ENCODE assay signal across 20 cellular contexts in the genomic region with DNA sequence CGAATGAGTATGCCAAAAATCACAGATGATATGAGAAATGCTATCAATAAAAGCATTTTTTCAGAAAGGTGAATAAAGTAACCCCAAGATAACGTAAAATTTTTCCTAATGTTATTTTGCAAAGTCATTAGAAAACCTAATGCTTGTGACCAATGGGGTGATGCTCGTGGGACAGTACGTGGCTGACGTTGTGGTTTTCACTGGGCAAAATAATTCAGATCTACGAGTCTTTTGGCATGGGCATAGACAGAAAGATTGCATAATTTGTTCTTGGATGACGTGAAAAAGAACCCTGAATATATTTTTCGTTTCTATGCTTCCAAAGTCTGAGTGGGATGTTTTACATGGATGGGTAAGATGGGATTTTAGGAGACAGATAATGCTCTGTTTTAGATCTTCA.
A peak's percentile ranks its signal among the peaks of the same experiment; 100 is the strongest.
DNase-seq lines count a peak whose midpoint lies in the region; ATAC-seq and TF ChIP-seq lines count a peak whose summit lies in the region.
"Had no signal": no experiment of that assay in that cellular context is flagged by ENCODE, and none has a peak within 500 bp of the region (broad histone marks: within the 10 kb centered on the region; RNA-seq: fewer than 3 reads in every experiment).

No MANE protein-coding gene starts in this region.

- no peaks in the 10 kb centered on the region for H3K9me3 Mint-ChIP-seq in mesothelial cell of epicardium
- H3K9me3 Mint-ChIP-seq: CD4-positive, alpha-beta T cell had no signal

- ATAC-seq in lower lobe of right lung (no peak), HG02852 (IDR thresholded peaks at IDR 0.05; ENCODE audit: unreplicated experiment) (no peak)
- ATAC-seq: Panc1 had no signal

- no peak overlapping the region for H3K4me3 Mint-ChIP-seq in mesothelial cell of epicardium
- H3K4me3 Mint-ChIP-seq: CD4-positive, alpha-beta T cell had no signal

- H3K9me3 ChIP-seq in PC-9 (ENCODE audit: insufficient read depth, low read depth) (no peaks in the 10 kb centered on the region), esophagus muscularis mucosa (no peaks in the 10 kb centered on the region), thymus (ENCODE audit: control insufficient read depth) (no peaks in the 10 kb centered on the region), lower lobe of right lung (no peaks in the 10 kb centered on the region)
- H3K9me3 ChIP-seq: BLaER1 had no signal

- TF ChIP-seq EP300 in esophagus muscularis mucosa (IDR thresholded peaks at IDR 0.05), result no peak

- POLR2A ChIA-PET in PC-9 (lab: Charles Lee; ENCODE audit: unreplicated experiment), result no interaction called here

- no peaks in the 10 kb centered on the region for H3K27me3 Mint-ChIP-seq in mesothelial cell of epicardium (ENCODE audit: low read depth)
- H3K27me3 Mint-ChIP-seq: CD4-positive, alpha-beta T cell had no signal

- BruUV-seq in PC-9 (replicated peaks; lab: Mats Ljungman, UMichigan), result no TSS peak

- peak overlapping the region; percentile 52 for H3K27ac Mint-ChIP-seq in mesothelial cell of epicardium
- H3K27ac Mint-ChIP-seq: CD4-positive, alpha-beta T cell had no signal

- H3K36me3 ChIP-seq in PC-9 (ENCODE audit: low read depth) (peaks cover 14% of the 10 kb centered on the region; the same call in 1 of the 2 replicates), esophagus muscularis mucosa (no peaks in the 10 kb centered on the region), thymus (ENCODE audit: control insufficient read depth, insufficient read depth) (no peaks in the 10 kb centered on the region), lower lobe of right lung (no peaks in the 10 kb centered on the region)
- H3K36me3 ChIP-seq: BLaER1 had no signal

- H3K36me3 Mint-ChIP-seq in mesothelial cell of epicardium, result peaks cover 24% of the 10 kb centered on the region

- H3K4me2 ChIP-seq in PC-9, result peak overlapping the region; percentile 64
- H3K4me2 ChIP-seq: BLaER1 had no signal

- TF ChIP-seq POLR2A in esophagus muscularis mucosa (IDR thresholded peaks at IDR 0.05; ENCODE audit: low read depth), result no peak

- H3K79me2 ChIP-seq in PC-9 (ENCODE audit: low read depth), result peaks cover 30% of the 10 kb centered on the region

- H3K4me1 Mint-ChIP-seq in mesothelial cell of epicardium, result peaks cover 88% of the 10 kb centered on the region

- no peaks in the 10 kb centered on the region for H4K20me1 ChIP-seq in PC-9 (ENCODE audit: insufficient read depth)
- H4K20me1 ChIP-seq: BLaER1 had no signal

- CTCF ChIA-PET in PC-9 (lab: Charles Lee), result no interaction called here

- H2AFZ ChIP-seq in PC-9, result no peak overlapping the region

- H3K4me3 ChIP-seq in PC-9 (no peak overlapping the region), esophagus muscularis mucosa (no peak overlapping the region), thymus (ENCODE audit: low read length) (no peak overlapping the region), lower lobe of right lung (no peak overlapping the region)
- H3K4me3 ChIP-seq: BLaER1 had no signal

- 75% methylated on average over 8 of the region's 8 CpGs for WGBS in esophagus muscularis mucosa
- 92% methylated on average over 8 of the region's 8 CpGs for WGBS in thymus

- TF ChIP-seq CTCF in PC-9 (conservative IDR thresholded peaks at IDR 0.05) (no peak), esophagus muscularis mucosa (IDR thresholded peaks at IDR 0.05) (no peak), mesothelial cell of epicardium (IDR thresholded peaks at IDR 0.05; ENCODE audit: unreplicated experiment) (no peak), lower lobe of right lung (IDR thresholded peaks at IDR 0.05) (no peak)

- DNase-seq in PC-9 (no peak), esophagus muscularis mucosa (ENCODE audit: extremely low spot score) (no peak), mesothelial cell of epicardium (ENCODE audit: low spot score in 2 of 2, unreplicated experiment in 2 of 2) (no peak), lower lobe of right lung (no peak), HUDEP-2 (lab: John Stamatoyannopoulos, UW; ENCODE audit: unreplicated experiment in 76 of 76) (no peak)
- DNase-seq: ACHN; CD4-positive, alpha-beta T cell; COR-L47; DMS79; KG1; NCI-H1092; NCI-H1930; NCI-H2227 treated with DMSO at 0.1 percent for 48 hours; NCI-H774; NK-92 treated with Interleukin-12 subunit alpha and Interleukin-12 subunit beta, amount 100 ng/mL, for 24 hours had no signal

- peaks cover 24% of the 10 kb centered on the region for H3F3A ChIP-seq in PC-9 (ENCODE audit: insufficient read depth, low read depth)

- intact Hi-C loops in PC-9 (cut with micrococcal nuclease; ENCODE audit: unreplicated experiment), result loop anchor here (5.0 kb wide), 1 partner anchor 117 kb away; no protein-coding TSS in a partner anchor
- intact Hi-C loops in esophagus muscularis mucosa (cut with DNase I), result no loop called here
- intact Hi-C loops in lower lobe of right lung (cut with DNase I), result no loop called here

- no peaks in the 10 kb centered on the region for H3K9me2 ChIP-seq in PC-9 (ENCODE audit: insufficient read depth)

- H3K4me1 ChIP-seq in PC-9 (replicated peaks; ENCODE audit: insufficient read depth), result peaks cover 29% of the 10 kb centered on the region
- H3K4me1 ChIP-seq in esophagus muscularis mucosa, result peaks cover 33 to 94% (median 86%) of the 10 kb centered on the region in 4 donors
- H3K4me1 ChIP-seq in thymus (ENCODE audit: control insufficient read depth, insufficient read depth, low read length), result no peaks in the 10 kb centered on the region
- H3K4me1 ChIP-seq in lower lobe of right lung, result peaks cover 16% of the 10 kb centered on the region
- H3K4me1 ChIP-seq: BLaER1 had no signal

- H3K27me3 ChIP-seq in PC-9 (ENCODE audit: insufficient read depth, low read depth) (no peaks in the 10 kb centered on the region), esophagus muscularis mucosa (no peaks in the 10 kb centered on the region), thymus (ENCODE audit: control insufficient read depth, insufficient read depth) (no peaks in the 10 kb centered on the region), lower lobe of right lung (ENCODE audit: low read depth) (no peaks in the 10 kb centered on the region)
- H3K27me3 ChIP-seq: BLaER1 had no signal

- H3K27ac ChIP-seq in PC-9 (peak overlapping the region; percentile 95), esophagus muscularis mucosa (replicated peaks in 1 of 4) (peak overlapping the region; percentile 15 to 81 (median 44)), thymus (ENCODE audit: low read depth) (peak overlapping the region; percentile 11), lower lobe of right lung (no peak overlapping the region)
- H3K27ac ChIP-seq: BLaER1, HL-60 had no signal
